ENCODE assay signal across 20 cellular contexts in the genomic region with DNA sequence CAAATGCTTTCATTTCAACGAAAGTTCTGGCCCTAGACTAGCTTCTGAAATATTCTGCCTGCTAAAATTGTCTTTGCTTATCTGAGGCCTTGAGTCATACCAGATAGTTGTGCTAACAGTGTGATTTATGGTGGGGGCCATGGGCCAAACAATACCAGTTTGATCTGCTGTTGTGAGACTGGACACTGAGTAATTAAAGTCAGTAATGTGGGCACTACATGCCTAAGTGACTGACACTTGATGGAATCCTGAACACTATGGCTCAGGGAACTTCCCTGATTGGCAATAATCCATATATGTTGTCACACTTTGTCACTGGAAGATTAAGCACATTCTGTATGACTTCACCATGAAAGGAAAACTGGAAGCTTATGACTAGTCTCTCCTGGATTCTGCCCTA.
DNase-seq lines count a peak whose midpoint lies in the region; ATAC-seq, FAIRE-seq and TF ChIP-seq lines count a peak whose summit lies in the region.
"Had no signal": no experiment of that assay in that cellular context is flagged by ENCODE, and none has a peak within 500 bp of the region (broad histone marks: within the 10 kb centered on the region; RNA-seq: fewer than 3 reads in every experiment).

No MANE protein-coding gene starts in this region.

- no peaks in the 10 kb centered on the region for H3K27me3 ChIP-seq in foreskin keratinocyte
- H3K27me3 ChIP-seq: esophagus squamous epithelium, transverse colon had no signal

- TF ChIP-seq CTCF in foreskin keratinocyte (conservative IDR thresholded peaks at IDR 0.05), result no peak

- H3K27me3 Mint-ChIP-seq in activated CD8-positive, alpha-beta memory T cell treated with anti-CD3 and anti-CD28 coated beads, Interleukin-2, amount 10 ng/mL, durations not matched to agents 7 days and 5 days, result no peaks in the 10 kb centered on the region
- H3K27me3 Mint-ChIP-seq: activated naive CD8-positive, alpha-beta T cell treated with anti-CD3 and anti-CD28 coated beads, Interleukin-2, amount 50 U/mL, for 24 hours had no signal

- ATAC-seq in foreskin keratinocyte (no peak), esophagus mucosa (no peak)
- ATAC-seq in activated CD8-positive, alpha-beta memory T cell treated with anti-CD3 and anti-CD28 coated beads, Interleukin-2, amount 10 ng/mL, durations not matched to agents 7 days and 5 days, result no peak
- ATAC-seq: activated naive CD8-positive, alpha-beta T cell treated with anti-CD3 and anti-CD28 coated beads, Interleukin-2, amount 50 U/mL, for 24 hours; lower lobe of right lung; sciatic nerve had no signal

- no peaks in the 10 kb centered on the region for H3K4me1 Mint-ChIP-seq in activated CD8-positive, alpha-beta memory T cell treated with anti-CD3 and anti-CD28 coated beads, Interleukin-2, amount 10 ng/mL, durations not matched to agents 7 days and 5 days
- H3K4me1 Mint-ChIP-seq: activated naive CD8-positive, alpha-beta T cell treated with anti-CD3 and anti-CD28 coated beads, Interleukin-2, amount 50 U/mL, for 24 hours; nephron had no signal

- H3K9me3 Mint-ChIP-seq in activated CD8-positive, alpha-beta memory T cell treated with anti-CD3 and anti-CD28 coated beads, Interleukin-2, amount 10 ng/mL, durations not matched to agents 7 days and 5 days (ENCODE audit: low read depth), result no peaks in the 10 kb centered on the region
- H3K9me3 Mint-ChIP-seq: nephron had no signal

- no peak overlapping the region for H3K4me3 Mint-ChIP-seq in activated CD8-positive, alpha-beta memory T cell treated with anti-CD3 and anti-CD28 coated beads, Interleukin-2, amount 10 ng/mL, durations not matched to agents 7 days and 5 days
- H3K4me3 Mint-ChIP-seq: activated naive CD8-positive, alpha-beta T cell treated with anti-CD3 and anti-CD28 coated beads, Interleukin-2, amount 50 U/mL, for 24 hours; nephron; T-helper 2 cell treated with Interferon-gamma antibody and Interleukin-4, amounts not matched to agents 5 μg/mL and 100 μg/mL, for 36 hours had no signal

- no peak for TF ChIP-seq POLR2A in GM12892 (IDR thresholded peaks at IDR 0.05; ENCODE audit: low read depth, low read length)

- no peaks in the 10 kb centered on the region for H3K4me1 ChIP-seq in foreskin keratinocyte
- H3K4me1 ChIP-seq: esophagus squamous epithelium, lower lobe of right lung, transverse colon had no signal

- CTCF ChIA-PET in activated CD8-positive, alpha-beta memory T cell treated with anti-CD3 and anti-CD28 coated beads, Interleukin-2, amount 10 ng/mL, durations not matched to agents 7 days and 5 days (lab: Charles Lee), result no interaction called here

- no peak for FAIRE-seq in GM12892 (lab: Jason Lieb, UNC)

- H3K36me3 Mint-ChIP-seq in activated CD8-positive, alpha-beta memory T cell treated with anti-CD3 and anti-CD28 coated beads, Interleukin-2, amount 10 ng/mL, durations not matched to agents 7 days and 5 days, result no peaks in the 10 kb centered on the region

- H3K27ac ChIP-seq in foreskin keratinocyte, result no peak overlapping the region
- H3K27ac ChIP-seq: coronary artery, esophagus squamous epithelium, lower lobe of right lung, transverse colon had no signal

- peak; percentile 47 for DNase-seq in HK-2 (ENCODE audit: unreplicated experiment)
- DNase-seq in T1000 (lab: John Stamatoyannopoulos, UW), result peak; percentile 22
- peak; percentile 2 to 31 for DNase-seq in foreskin keratinocyte
- DNase-seq in non-pigmented ciliary epithelial cell (ENCODE audit: low read depth), result peak; percentile 55
- DNase-seq in GM12892 (ENCODE audit: insufficient read length), result no peak
- no peak for DNase-seq in activated CD8-positive, alpha-beta memory T cell treated with anti-CD3 and anti-CD28 coated beads, Interleukin-2, amount 10 ng/mL, durations not matched to agents 7 days and 5 days
- no peak for DNase-seq in activated CD4-positive, alpha-beta T cell treated with anti-CD3 and anti-CD28 coated beads, Interleukin-2, amount 50 U/mL, for 1 hour
- DNase-seq: activated CD4-positive, alpha-beta T cell treated with anti-CD3 and anti-CD28 coated beads for 48 hours; activated naive CD8-positive, alpha-beta T cell treated with anti-CD3 and anti-CD28 coated beads, Interleukin-2, amount 50 U/mL, for 24 hours; activated T-cell treated with anti-CD3 and anti-CD28 coated beads, Interleukin-2, amount 50 U/mL, for 1 hour; esophagus squamous epithelium; lower lobe of right lung; MV-4-11; stimulated activated CD4-positive, alpha-beta T cell treated with anti-CD3 and anti-CD28 coated beads, Interleukin-4, amount 100 ng/mL, for 4 hours; transverse colon had no signal

- H3K27ac Mint-ChIP-seq in activated CD8-positive, alpha-beta memory T cell treated with anti-CD3 and anti-CD28 coated beads, Interleukin-2, amount 10 ng/mL, durations not matched to agents 7 days and 5 days, result no peak overlapping the region
- H3K27ac Mint-ChIP-seq: activated naive CD8-positive, alpha-beta T cell treated with anti-CD3 and anti-CD28 coated beads, Interleukin-2, amount 50 U/mL, for 24 hours; nephron; T-helper 2 cell treated with Interferon-gamma antibody and Interleukin-4, amounts not matched to agents 5 μg/mL and 100 μg/mL, for 36 hours had no signal

Comparison
In these comparisons a context has a peak if more than half of its experiments do, and no peak if none do; other contexts are left out.
1. DNase-seq: peak in HK-2 (single experiment), T1000 (single experiment), foreskin keratinocyte (2 of 2) and non-pigmented ciliary epithelial cell (single experiment); none in GM12892 (single experiment), activated CD8-positive, alpha-beta memory T cell treated with anti-CD3 and anti-CD28 coated beads, Interleukin-2, amount 10 ng/mL, durations not matched to agents 7 days and 5 days (single experiment) and activated CD4-positive, alpha-beta T cell treated with anti-CD3 and anti-CD28 coated beads, Interleukin-2, amount 50 U/mL, for 1 hour (single experiment).